In the genomic region with DNA sequence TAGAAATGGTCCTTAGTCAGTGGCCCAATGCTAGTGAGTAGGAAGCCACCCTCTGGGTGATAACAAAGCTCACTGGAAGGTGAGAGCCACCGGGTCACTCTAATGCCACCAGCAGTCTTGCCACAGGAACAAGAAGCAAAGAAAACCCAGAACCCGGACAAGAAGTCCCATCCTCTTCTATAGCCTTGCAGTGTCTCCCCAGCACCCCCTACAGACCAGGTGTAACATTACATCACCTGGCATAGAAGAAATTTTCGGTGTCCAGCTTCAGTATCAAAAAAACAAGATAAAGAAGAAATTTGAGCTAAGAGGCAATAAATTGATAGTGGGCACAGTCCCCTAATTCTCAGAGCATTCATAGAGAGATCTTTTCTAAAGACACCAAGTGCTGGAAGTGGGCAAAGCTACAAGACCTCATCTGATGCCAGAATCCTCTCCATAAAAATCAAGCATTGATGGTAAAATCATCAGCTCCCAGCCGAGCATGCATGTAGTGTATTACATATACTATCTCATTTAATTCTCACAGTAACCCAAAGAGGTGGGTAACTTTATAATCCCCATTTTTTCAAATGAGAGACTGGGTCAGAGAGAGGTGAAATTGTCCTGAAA, we compare ENCODE assay signal across 9 cellular contexts.
A peak's percentile ranks its signal among the peaks of the same experiment; 100 is the strongest.
DNase-seq lines count a peak whose midpoint lies in the region; ATAC-seq, FAIRE-seq and TF ChIP-seq lines count a peak whose summit lies in the region.
"Had no signal": no experiment of that assay in that cellular context is flagged by ENCODE, and none has a peak within 500 bp of the region (broad histone marks: within the 10 kb centered on the region; RNA-seq: fewer than 3 reads in every experiment).

No MANE protein-coding gene starts in this region.

- POLR2A ChIA-PET in AG04450 (lab: Yijun Ruan, JAX), result no interaction called here
- POLR2A ChIA-PET in Panc1 (lab: Charles Lee), result no interaction called here

- no peaks in the 10 kb centered on the region for H3K27me3 ChIP-seq in AG04450 (ENCODE audit: control insufficient read depth, insufficient read depth, low read length)
- H3K27me3 ChIP-seq in GM06990 (replicated peaks; ENCODE audit: control insufficient read depth, insufficient read depth, low read length), result no peaks in the 10 kb centered on the region; the same call in none of the 2 replicates
- peaks cover 3% of the 10 kb centered on the region for H3K27me3 ChIP-seq in Panc1 (ENCODE audit: control insufficient read depth, insufficient read depth, low read length)

- BruUV-seq in Panc1 (replicated peaks; lab: Mats Ljungman, UMichigan), result no TSS peak

- H3K4me3 ChIP-seq in AG04450 (ENCODE audit: low read depth, low read length), result no peak overlapping the region
- no peak overlapping the region for H3K4me3 ChIP-seq in GM06990 (replicated peaks; ENCODE audit: low read depth, low read length)
- no peak overlapping the region for H3K4me3 ChIP-seq in Panc1 (ENCODE audit: low read depth in 2 of 2, low read length in 2 of 2)
- H3K4me3 ChIP-seq in fibroblast of villous mesenchyme (ENCODE audit: low read depth, low read length), result no peak overlapping the region

- H3K36me3 ChIP-seq in GM06990 (ENCODE audit: control insufficient read depth, insufficient read depth, low read length) (no peaks in the 10 kb centered on the region), Panc1 (ENCODE audit: control insufficient read depth, insufficient read depth, low read length) (no peaks in the 10 kb centered on the region)

- intact Hi-C loops in Panc1 (cut with micrococcal nuclease; ENCODE audit: unreplicated experiment), result no loop called here

- DNase-seq in AG04450 (ENCODE audit: low read depth, low spot score) (no peak), GM06990 (ENCODE audit: extremely low read depth, insufficient read length) (no peak), Panc1 (ENCODE audit: low read depth, low spot score) (peak; percentile 4), fibroblast of villous mesenchyme (ENCODE audit: low read depth) (no peak), activated gamma-delta T cell (lab: John Stamatoyannopoulos, UW) (no peak), urothelium cell line (ENCODE audit: low spot score) (no peak)
- no peak for DNase-seq in activated effector memory CD4-positive, alpha-beta T cell treated with Interleukin-2 at 50 U/mL for 16 hours
- DNase-seq: HCEC 1CT had no signal

- H3K9me3 ChIP-seq in AG04450 (ENCODE audit: control insufficient read depth, insufficient read depth, low read length), result no peaks in the 10 kb centered on the region
- no peaks in the 10 kb centered on the region for H3K9me3 ChIP-seq in Panc1 (ENCODE audit: control insufficient read depth, insufficient read depth, low read depth, low read length)

- in situ Hi-C loops in Panc1 (cut with HindIII; ENCODE audit: low pct_unique_long_range_greater_than_20kb, low sequenced_read_pairs), result no loop called here

- no peaks in the 10 kb centered on the region for H3K4me1 ChIP-seq in Panc1 (ENCODE audit: control insufficient read depth, insufficient read depth, low read length)

- CTCF ChIA-PET in AG04450 (lab: Charles Lee) (no interaction called here), Panc1 (lab: Charles Lee) (no interaction called here)

- TF ChIP-seq CTCF in AG04450 (IDR thresholded peaks at IDR 0.05; ENCODE audit: low read depth, low read length), result peak; percentile 44
- TF ChIP-seq CTCF in GM06990 (IDR thresholded peaks at IDR 0.05; ENCODE audit: insufficient read depth, low read length, poor library complexity, severe bottlenecking), result peak; percentile 90
- peak; percentile 80 for TF ChIP-seq CTCF in Panc1 (IDR thresholded peaks at IDR 0.05)
- peak; percentile 39 for TF ChIP-seq CTCF in fibroblast of villous mesenchyme (IDR thresholded peaks at IDR 0.05; ENCODE audit: insufficient read depth, low read depth, low read length)

- FAIRE-seq in urothelium cell line (lab: Jason Lieb, UNC), result no peak

- ATAC-seq in Panc1, result no peak
- no peak for ATAC-seq in GM21381 (IDR thresholded peaks at IDR 0.05; ENCODE audit: unreplicated experiment)

- no peak overlapping the region for H3K27ac ChIP-seq in AG04450 (ENCODE audit: low read depth, low read length)
- no peak overlapping the region for H3K27ac ChIP-seq in Panc1 (ENCODE audit: low read length)

Comparison
In these comparisons a context has a peak if more than half of its experiments do, and no peak if none do; other contexts are left out.
1. CTCF ChIP-seq: peak in every context shown above with its lines; median percentile 90 in GM06990; 80 in Panc1; 44 in AG04450; 39 in fibroblast of villous mesenchyme.